16 cellular contexts compared by ENCODE assay signal in the genomic region with DNA sequence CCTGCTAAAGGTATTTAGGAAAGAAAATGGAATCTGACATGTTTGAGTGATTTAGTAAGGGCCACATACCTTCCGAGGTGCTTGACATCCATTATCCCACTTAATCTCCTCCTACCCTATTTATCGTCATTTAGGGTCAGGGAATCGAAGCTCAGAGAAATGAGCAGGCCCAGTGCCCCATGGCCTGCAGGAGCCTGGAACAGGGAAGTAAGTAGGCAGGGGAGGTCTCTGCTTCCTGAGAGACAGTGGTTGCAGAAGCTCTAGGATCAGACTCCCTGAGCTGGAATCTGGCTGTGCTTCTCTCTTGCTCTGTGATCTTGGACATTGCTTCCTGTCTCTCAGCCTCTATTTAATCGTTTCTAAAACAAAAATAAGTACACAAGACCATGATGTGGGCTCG.
DNase-seq lines count a peak whose midpoint lies in the region; ATAC-seq and TF ChIP-seq lines count a peak whose summit lies in the region.
"Had no signal": no experiment of that assay in that cellular context is flagged by ENCODE, and none has a peak within 500 bp of the region (broad histone marks: within the 10 kb centered on the region; RNA-seq: fewer than 3 reads in every experiment).

No MANE protein-coding gene starts in this region.

- no peaks in the 10 kb centered on the region for H3K36me3 Mint-ChIP-seq in endodermal cell (ENCODE audit: low read depth)
- no peaks in the 10 kb centered on the region for H3K36me3 Mint-ChIP-seq in nephron (ENCODE audit: low read depth)
- no peaks in the 10 kb centered on the region for H3K36me3 Mint-ChIP-seq in type B pancreatic cell

- peak overlapping the region; percentile 62 for H3K27ac Mint-ChIP-seq in endodermal cell
- peak overlapping the region in 2 of 3 experiments; percentile 40 to 78 for H3K27ac Mint-ChIP-seq in nephron
- no peak overlapping the region for H3K27ac Mint-ChIP-seq in type B pancreatic cell

- no peak for TF ChIP-seq CTCF in endodermal cell (conservative IDR thresholded peaks at IDR 0.05)
- TF ChIP-seq CTCF in nephron (IDR thresholded peaks at IDR 0.05; ENCODE audit: unreplicated experiment in 3 of 3), result no peak
- no peak for TF ChIP-seq CTCF in type B pancreatic cell (conservative IDR thresholded peaks at IDR 0.05)

- H3K4me1 Mint-ChIP-seq in endodermal cell (peaks cover 32% of the 10 kb centered on the region), nephron (peaks cover 48% of the 10 kb centered on the region), type B pancreatic cell (ENCODE audit: unreplicated experiment) (peaks cover 9% of the 10 kb centered on the region)

- peaks cover 18% of the 10 kb centered on the region for H3K4me1 ChIP-seq in endodermal cell (ENCODE audit: control insufficient read depth, insufficient read depth, low read length)
- H3K4me1 ChIP-seq: BE2C, Peyer's patch had no signal

- ATAC-seq in GM19023 (IDR thresholded peaks at IDR 0.05; ENCODE audit: unreplicated experiment) (no peak), GM21526 (IDR thresholded peaks at IDR 0.05; ENCODE audit: low FRiP score, unreplicated experiment) (no peak)
- ATAC-seq: HCT116 had no signal

- 74% methylated on average over 5 of the region's 5 CpGs; no CpG with 5 or more reads in 1 of the 2 experiments for WGBS in endodermal cell (ENCODE audit: insufficient coverage in 1 of 2, insufficient read length in 1 of 2), 2 experiments

- peaks cover 13% of the 10 kb centered on the region for H3K9me3 ChIP-seq in endodermal cell (ENCODE audit: control insufficient read depth, low read length)
- H3K9me3 ChIP-seq: BE2C had no signal

- H3K27me3 ChIP-seq in endodermal cell (ENCODE audit: control insufficient read depth, insufficient read depth, low read length, poor library complexity, severe bottlenecking), result no peaks in the 10 kb centered on the region
- H3K27me3 ChIP-seq: BE2C, Peyer's patch had no signal

- peaks cover 3% of the 10 kb centered on the region for H3K27me3 Mint-ChIP-seq in endodermal cell (ENCODE audit: insufficient read depth)
- H3K27me3 Mint-ChIP-seq in nephron (ENCODE audit: low read depth), result peaks cover 11% of the 10 kb centered on the region
- H3K27me3 Mint-ChIP-seq in type B pancreatic cell, result peaks cover 32% of the 10 kb centered on the region

- peaks cover 2% of the 10 kb centered on the region for H3K9me3 Mint-ChIP-seq in endodermal cell
- peaks cover 7% of the 10 kb centered on the region for H3K9me3 Mint-ChIP-seq in nephron
- no peaks in the 10 kb centered on the region for H3K9me3 Mint-ChIP-seq in type B pancreatic cell

- no peak overlapping the region for H3K4me3 Mint-ChIP-seq in endodermal cell
- H3K4me3 Mint-ChIP-seq in nephron, result peak overlapping the region in 1 of 3 experiments; percentile 52
- no peak overlapping the region for H3K4me3 Mint-ChIP-seq in type B pancreatic cell

- no peaks in the 10 kb centered on the region for H3K36me3 ChIP-seq in endodermal cell (ENCODE audit: control insufficient read depth, insufficient read depth, low read length)
- H3K36me3 ChIP-seq: BE2C, Peyer's patch had no signal

- H3K4me3 ChIP-seq in endodermal cell (ENCODE audit: low read length), result no peak overlapping the region
- H3K4me3 ChIP-seq: Peyer's patch had no signal

- no peak overlapping the region for H3K27ac ChIP-seq in endodermal cell (ENCODE audit: low read depth, low read length)

- no peak overlapping the region for H3K9ac ChIP-seq in endodermal cell (ENCODE audit: extremely low read depth, low read length, poor library complexity, severe bottlenecking)

- DNase-seq in NCI-H82 treated with DMSO at 0.1 percent for 48 hours (lab: John Stamatoyannopoulos, UW; ENCODE audit: unreplicated experiment) (peak; percentile 26), endodermal cell (no peak), type B pancreatic cell (ENCODE audit: extremely low spot score, unreplicated experiment) (peak; percentile 15), mucosa of gallbladder (ENCODE audit: low spot score) (no peak)
- DNase-seq: BE2C, GOT3, Kasumi-1, NCI-H1694, NCI-H2081, NCI-H2171, NCI-H774, Peyer's patch had no signal

Comparison
In these comparisons a context has a peak if more than half of its experiments do, and no peak if none do; other contexts are left out.
1. DNase-seq: peak in NCI-H82 treated with DMSO at 0.1 percent for 48 hours (single experiment) and type B pancreatic cell (single experiment); none in endodermal cell (single experiment) and mucosa of gallbladder (single experiment).